Comparison of ENCODE assay signal across 21 cellular contexts in the genomic region with DNA sequence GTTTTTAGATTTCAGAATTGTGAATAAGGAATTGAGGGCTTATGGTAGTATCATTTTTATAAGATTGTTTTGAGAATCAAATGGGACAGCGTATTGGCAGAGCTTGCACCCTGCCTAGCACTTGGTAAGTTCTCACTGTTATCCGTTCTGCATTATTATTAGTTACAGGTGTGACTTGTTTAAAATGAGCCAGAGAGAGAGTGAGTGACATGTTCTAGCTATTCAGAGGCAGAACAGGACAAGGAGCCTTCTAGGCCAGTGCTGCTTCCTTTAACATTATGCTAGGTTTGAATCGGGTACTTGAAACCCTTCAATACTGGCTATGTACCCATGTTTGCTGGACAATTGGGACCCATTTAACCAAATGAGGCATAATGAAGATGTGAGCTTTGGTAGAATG.
DNase-seq lines count a peak whose midpoint lies in the region; ATAC-seq and TF ChIP-seq lines count a peak whose summit lies in the region.
"Had no signal": no experiment of that assay in that cellular context is flagged by ENCODE, and none has a peak within 500 bp of the region (broad histone marks: within the 10 kb centered on the region; RNA-seq: fewer than 3 reads in every experiment).

No MANE protein-coding gene starts in this region.

- intact Hi-C loops in Right ventricle myocardium superior (cut with DNase I) (no loop called here), left ventricle myocardium inferior (cut with micrococcal nuclease) (no loop called here), psoas muscle (cut with DNase I) (no loop called here)

- CTCF ChIA-PET in T-cell (lab: Charles Lee): no interaction called here

- 72 to 87% (median 77%) methylated on average over 3 of the region's 3 CpGs for WGBS in psoas muscle, 3 donors

- H3K9me2 ChIP-seq in GM23338 (ENCODE audit: insufficient read depth): peaks cover 2% of the 10 kb centered on the region; the same call in 1 of the 2 replicates

- H4K20me1 ChIP-seq in GM23338 (replicated peaks; ENCODE audit: insufficient read depth): peaks cover 4% of the 10 kb centered on the region; the same call in 1 of the 2 replicates

- no peak overlapping the region for H3K4me2 ChIP-seq in GM23338

- H3K4me3 Mint-ChIP-seq in GM23338: no peak overlapping the region
- no peak overlapping the region for H3K4me3 Mint-ChIP-seq in T-cell
- H3K4me3 Mint-ChIP-seq: CD4-positive, CD25-positive, alpha-beta regulatory T cell; CD8-positive, alpha-beta memory T cell; H9 had no signal

- H3K9me3 Mint-ChIP-seq in GM23338 (no peaks in the 10 kb centered on the region), T-cell (peaks cover 0 to 8% (median 7%) of the 10 kb centered on the region in 3 donors)
- H3K9me3 Mint-ChIP-seq: CD8-positive, alpha-beta memory T cell; H9 had no signal

- H3K27ac Mint-ChIP-seq in GM23338: no peak overlapping the region
- no peak overlapping the region for H3K27ac Mint-ChIP-seq in T-cell
- H3K27ac Mint-ChIP-seq: CD4-positive, CD25-positive, alpha-beta regulatory T cell; H9 had no signal

- no peaks in the 10 kb centered on the region for H3K9me3 ChIP-seq in left ventricle myocardium inferior (replicated peaks)
- no peaks in the 10 kb centered on the region for H3K9me3 ChIP-seq in psoas muscle
- H3K9me3 ChIP-seq: BE2C had no signal

- H3K4me1 ChIP-seq in GM23338 (ENCODE audit: insufficient read depth) (no peaks in the 10 kb centered on the region), left ventricle myocardium inferior (no peaks in the 10 kb centered on the region), psoas muscle (peaks cover 12% of the 10 kb centered on the region)
- H3K4me1 ChIP-seq: BE2C had no signal

- H3K27me3 ChIP-seq in GM23338 (ENCODE audit: insufficient read depth): no peaks in the 10 kb centered on the region
- no peaks in the 10 kb centered on the region for H3K27me3 ChIP-seq in left ventricle myocardium inferior (ENCODE audit: low read depth)
- H3K27me3 ChIP-seq in psoas muscle (ENCODE audit: insufficient read depth in 3 of 3, low read length in 2 of 3): no peaks in the 10 kb centered on the region
- H3K27me3 ChIP-seq: BE2C had no signal

- POLR2A ChIA-PET in T-cell (lab: Charles Lee): no interaction called here

- ATAC-seq in GM23338: no peak
- ATAC-seq in Right ventricle myocardium superior (ENCODE audit: poor library complexity): peak; percentile 86
- ATAC-seq in psoas muscle: peak in 2 of 4 donors; percentile 22 to 30
- ATAC-seq in T-cell (replicated peaks in 1 of 4): no peak
- ATAC-seq in GM18858 (IDR thresholded peaks at IDR 0.05; ENCODE audit: unreplicated experiment): no peak
- ATAC-seq: GM12878, HepG2 had no signal

- H3K4me1 Mint-ChIP-seq in GM23338: 0 out of 3 replicates have a peak, but pooled peaks cover 2% of the 10 kb centered on the region
- H3K4me1 Mint-ChIP-seq in T-cell: no peaks in the 10 kb centered on the region
- H3K4me1 Mint-ChIP-seq: CD8-positive, alpha-beta memory T cell; H9 had no signal

- DNase-seq in GM23338 (ENCODE audit: low spot score): no peak
- no peak for DNase-seq in Right ventricle myocardium superior
- no peak for DNase-seq in left ventricle myocardium inferior
- no peak for DNase-seq in psoas muscle
- no peak for DNase-seq in T-cell
- no peak for DNase-seq in OCI-M2 (lab: John Stamatoyannopoulos, UW; ENCODE audit: unreplicated experiment)
- DNase-seq: ACHN; BE2C; C1 segment of cervical spinal cord; CD4-positive, CD25-positive, alpha-beta regulatory T cell; CD8-positive, alpha-beta memory T cell; COR-L47; DMS 273 treated with DMSO at 0.1 percent for 48 hours; DMS53; DND-41; EL; GOT3; H9 had no signal

- no peaks in the 10 kb centered on the region for H3F3A ChIP-seq in GM23338 (replicated peaks; ENCODE audit: low read depth)

- H3K27me3 Mint-ChIP-seq in GM23338 (ENCODE audit: insufficient read depth, low read depth, poor library complexity) (no peaks in the 10 kb centered on the region), T-cell (no peaks in the 10 kb centered on the region)
- H3K27me3 Mint-ChIP-seq: CD4-positive, CD25-positive, alpha-beta regulatory T cell; CD8-positive, alpha-beta memory T cell had no signal

- H3K36me3 ChIP-seq in GM23338 (ENCODE audit: insufficient read depth) (no peaks in the 10 kb centered on the region), left ventricle myocardium inferior (no peaks in the 10 kb centered on the region), psoas muscle (ENCODE audit: insufficient read depth in 1 of 2, low read depth in 1 of 2) (no peaks in the 10 kb centered on the region)
- H3K36me3 ChIP-seq: BE2C had no signal

- TF ChIP-seq CTCF in GM23338 (conservative IDR thresholded peaks at IDR 0.05; ENCODE audit: low read depth in 2 of 2): no peak
- no peak for TF ChIP-seq CTCF in left ventricle myocardium inferior (IDR thresholded peaks at IDR 0.05; ENCODE audit: borderline replicate concordance)
- TF ChIP-seq CTCF in psoas muscle (IDR thresholded peaks at IDR 0.05): no peak

- H3K4me3 ChIP-seq in GM23338 (no peak overlapping the region), left ventricle myocardium inferior (no peak overlapping the region), psoas muscle (no peak overlapping the region)
- H3K4me3 ChIP-seq: GM12878 had no signal

- H3K36me3 Mint-ChIP-seq in GM23338 (ENCODE audit: low read depth) (peaks cover 4% of the 10 kb centered on the region; the same call in 1 of the 3 replicates), T-cell (peaks cover 11% of the 10 kb centered on the region)

- H2AFZ ChIP-seq in GM23338: no peak overlapping the region

- H3K27ac ChIP-seq in GM23338 (ENCODE audit: low read depth): 0 out of 2 replicates have a peak overlapping the region, but pooled peaks have one; percentile 8
- H3K27ac ChIP-seq in left ventricle myocardium inferior (replicated peaks): peak overlapping the region; percentile 67
- H3K27ac ChIP-seq in psoas muscle: peak overlapping the region; percentile 54

- H3K79me2 ChIP-seq in GM23338 (replicated peaks; ENCODE audit: insufficient read depth): no peaks in the 10 kb centered on the region; the same call in 1 of the 2 replicates

TF ChIP-seq in GM23338, 12 proteins besides CTCF, POLR2A, EP300 and RAD21 (continues in another document):
- TF ChIP-seq NANOG (IDR thresholded peaks at IDR 0.05; ENCODE audit: borderline replicate concordance): no peak
- no peak for TF ChIP-seq JUNB (IDR thresholded peaks at IDR 0.05; ENCODE audit: unreplicated experiment)
- TF ChIP-seq, protein P1, sequence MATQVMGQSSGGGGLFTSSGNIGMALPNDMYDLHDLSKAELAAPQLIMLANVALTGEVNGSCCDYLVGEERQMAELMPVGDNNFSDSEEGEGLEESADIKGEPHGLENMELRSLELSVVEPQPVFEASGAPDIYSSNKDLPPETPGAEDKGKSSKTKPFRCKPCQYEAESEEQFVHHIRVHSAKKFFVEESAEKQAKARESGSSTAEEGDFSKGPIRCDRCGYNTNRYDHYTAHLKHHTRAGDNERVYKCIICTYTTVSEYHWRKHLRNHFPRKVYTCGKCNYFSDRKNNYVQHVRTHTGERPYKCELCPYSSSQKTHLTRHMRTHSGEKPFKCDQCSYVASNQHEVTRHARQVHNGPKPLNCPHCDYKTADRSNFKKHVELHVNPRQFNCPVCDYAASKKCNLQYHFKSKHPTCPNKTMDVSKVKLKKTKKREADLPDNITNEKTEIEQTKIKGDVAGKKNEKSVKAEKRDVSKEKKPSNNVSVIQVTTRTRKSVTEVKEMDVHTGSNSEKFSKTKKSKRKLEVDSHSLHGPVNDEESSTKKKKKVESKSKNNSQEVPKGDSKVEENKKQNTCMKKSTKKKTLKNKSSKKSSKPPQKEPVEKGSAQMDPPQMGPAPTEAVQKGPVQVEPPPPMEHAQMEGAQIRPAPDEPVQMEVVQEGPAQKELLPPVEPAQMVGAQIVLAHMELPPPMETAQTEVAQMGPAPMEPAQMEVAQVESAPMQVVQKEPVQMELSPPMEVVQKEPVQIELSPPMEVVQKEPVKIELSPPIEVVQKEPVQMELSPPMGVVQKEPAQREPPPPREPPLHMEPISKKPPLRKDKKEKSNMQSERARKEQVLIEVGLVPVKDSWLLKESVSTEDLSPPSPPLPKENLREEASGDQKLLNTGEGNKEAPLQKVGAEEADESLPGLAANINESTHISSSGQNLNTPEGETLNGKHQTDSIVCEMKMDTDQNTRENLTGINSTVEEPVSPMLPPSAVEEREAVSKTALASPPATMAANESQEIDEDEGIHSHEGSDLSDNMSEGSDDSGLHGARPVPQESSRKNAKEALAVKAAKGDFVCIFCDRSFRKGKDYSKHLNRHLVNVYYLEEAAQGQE (IDR thresholded peaks at IDR 0.05; ENCODE audit: unreplicated experiment): no peak
- no peak for TF ChIP-seq CREB1 (CRISPR knock-in tag; IDR thresholded peaks at IDR 0.05; ENCODE audit: low read depth)

Comparison
In these comparisons a context has a peak if more than half of its experiments do, and no peak if none do; other contexts are left out.
1. H3K27ac ChIP-seq: peak in every context shown above with its lines; median percentile 67 in left ventricle myocardium inferior; 54 in psoas muscle; 8 in GM23338.